ENCODE assay signal across 10 cellular contexts in genomic region chr1:184622136-184622823, GRCh38.
DNase-seq lines count a peak whose midpoint lies in the region; ATAC-seq and TF ChIP-seq lines count a peak whose summit lies in the region.
"Had no signal": no experiment of that assay in that cellular context is flagged by ENCODE, and none has a peak within 500 bp of the region (broad histone marks: within the 10 kb centered on the region; RNA-seq: fewer than 3 reads in every experiment).

No MANE protein-coding gene starts in this region.

- H3K36me3 Mint-ChIP-seq in activated T-helper 1 cell treated with anti-CD3 and anti-CD28 coated beads, Interleukin-12 subunit alpha, Interleukin-12 subunit beta, Interleukin-2, Interleukin-4 antibody, amounts not matched to agents 30 ng/mL and 10 ng/mL and 1 ng/mL, durations not matched to agents 14 hours and 24 hours and 36 hours (ENCODE audit: low read depth), result no peaks in the 10 kb centered on the region

- H3K27me3 Mint-ChIP-seq in activated T-helper 1 cell treated with anti-CD3 and anti-CD28 coated beads, Interleukin-12 subunit alpha, Interleukin-12 subunit beta, Interleukin-2, Interleukin-4 antibody, amounts not matched to agents 30 ng/mL and 10 ng/mL and 1 ng/mL, durations not matched to agents 14 hours and 24 hours and 36 hours (ENCODE audit: insufficient read depth), result no peaks in the 10 kb centered on the region

- H3K27ac ChIP-seq in lung (ENCODE audit: low read depth in 1 of 2, low read length in 1 of 2) (peak overlapping the region; percentile 41 to 80), aorta (ENCODE audit: low read depth in 1 of 2, low read length in 2 of 2) (peak overlapping the region in 1 of 2 donors; percentile 13)
- H3K27ac ChIP-seq: BLaER1 had no signal

- H3K4me1 ChIP-seq in lung (ENCODE audit: control insufficient read depth in 2 of 2, insufficient read depth in 2 of 2, low read length in 2 of 2) (peaks cover 4 to 20% of the 10 kb centered on the region in 2 donors), aorta (ENCODE audit: control insufficient read depth in 1 of 2, insufficient read depth in 2 of 2, low read length in 2 of 2) (peaks cover 0 to 3% of the 10 kb centered on the region in 2 donors)
- H3K4me1 ChIP-seq: BLaER1 had no signal

- intact Hi-C loops in aorta (cut with DNase I), result loop anchor here in 1 of 2 donors (5.0 kb wide), 1 partner anchor 40 kb away; no protein-coding TSS in a partner anchor
- intact Hi-C loops in activated T-helper 1 cell treated with anti-CD3 and anti-CD28 coated beads, Interleukin-12 subunit alpha, Interleukin-12 subunit beta, Interleukin-2, Interleukin-4 antibody, amounts not matched to agents 30 ng/mL and 10 ng/mL and 1 ng/mL, durations not matched to agents 14 hours and 24 hours and 36 hours (cut with micrococcal nuclease), result no loop called here

- no peaks in the 10 kb centered on the region for H3K4me1 Mint-ChIP-seq in activated T-helper 1 cell treated with anti-CD3 and anti-CD28 coated beads, Interleukin-12 subunit alpha, Interleukin-12 subunit beta, Interleukin-2, Interleukin-4 antibody, amounts not matched to agents 30 ng/mL and 10 ng/mL and 1 ng/mL, durations not matched to agents 14 hours and 24 hours and 36 hours (ENCODE audit: low read depth)

- H3K4me3 ChIP-seq in cardiac fibroblast (replicated peaks in 1 of 2; ENCODE audit: low read depth in 2 of 2, low read length in 2 of 2), result no peak overlapping the region
- H3K4me3 ChIP-seq in lung, result no peak overlapping the region
- no peak overlapping the region for H3K4me3 ChIP-seq in aorta (ENCODE audit: low read length in 2 of 2)
- H3K4me3 ChIP-seq: BLaER1 had no signal

- 54 to 79% methylated on average over 9 of the region's 9 CpGs for WGBS in lung, 2 donors
- WGBS in aorta, 2 donors, result 6 to 7% methylated on average over 9 of the region's 9 CpGs

- DNase-seq in SIG-M5 treated with dmso at 0.1 percent for 504 hours (lab: John Stamatoyannopoulos, UW; ENCODE audit: unreplicated experiment) (peak; percentile 10), SIG-M5 (lab: John Stamatoyannopoulos, UW) (no peak), cardiac fibroblast (ENCODE audit: low read depth in 2 of 2) (peak; percentile 89 to 96), lung (ENCODE audit: low spot score) (peak; percentile 48), aorta (peak; percentile 61 to 84), activated gamma-delta T cell treated with Interleukin-2 at 50 U/mL for 16 hours (no peak), NCI-H526 (lab: John Stamatoyannopoulos, UW) (no peak)
- no peak for DNase-seq in activated T-helper 1 cell treated with anti-CD3 and anti-CD28 coated beads, Interleukin-12 subunit alpha, Interleukin-12 subunit beta, Interleukin-2, Interleukin-4 antibody, amounts not matched to agents 30 ng/mL and 10 ng/mL and 1 ng/mL, durations not matched to agents 14 hours and 24 hours and 36 hours (ENCODE audit: low spot score)
- DNase-seq: activated naive CD4-positive, alpha-beta T cell treated with anti-CD3 and anti-CD28 coated beads for 36 hours had no signal

- ATAC-seq in lung (ENCODE audit: insufficient read depth, low FRiP score) (peak; percentile 36), aorta (ENCODE audit: low FRiP score) (peak; percentile 86)

- H3K4me3 Mint-ChIP-seq in activated T-helper 1 cell treated with anti-CD3 and anti-CD28 coated beads, Interleukin-12 subunit alpha, Interleukin-12 subunit beta, Interleukin-2, Interleukin-4 antibody, amounts not matched to agents 30 ng/mL and 10 ng/mL and 1 ng/mL, durations not matched to agents 14 hours and 24 hours and 36 hours, result no peak overlapping the region
- H3K4me3 Mint-ChIP-seq: activated naive CD4-positive, alpha-beta T cell treated with anti-CD3 and anti-CD28 coated beads for 36 hours had no signal

- no peaks in the 10 kb centered on the region for H3K27me3 ChIP-seq in lung (ENCODE audit: control insufficient read depth, insufficient read depth)
- no peaks in the 10 kb centered on the region for H3K27me3 ChIP-seq in aorta (ENCODE audit: control insufficient read depth in 1 of 2, insufficient read depth in 2 of 2, low read length in 1 of 2)
- H3K27me3 ChIP-seq: BLaER1 had no signal

- TF ChIP-seq CTCF in cardiac fibroblast (IDR thresholded peaks at IDR 0.05; ENCODE audit: low read depth, low read length) (no peak), lung (IDR thresholded peaks at IDR 0.05; ENCODE audit: control extremely low read depth, extremely low read depth) (no peak)

- H3K9me3 Mint-ChIP-seq in activated T-helper 1 cell treated with anti-CD3 and anti-CD28 coated beads, Interleukin-12 subunit alpha, Interleukin-12 subunit beta, Interleukin-2, Interleukin-4 antibody, amounts not matched to agents 30 ng/mL and 10 ng/mL and 1 ng/mL, durations not matched to agents 14 hours and 24 hours and 36 hours, result no peaks in the 10 kb centered on the region
- H3K9me3 Mint-ChIP-seq: activated naive CD4-positive, alpha-beta T cell treated with anti-CD3 and anti-CD28 coated beads for 36 hours had no signal

- no peaks in the 10 kb centered on the region for H3K9me3 ChIP-seq in lung (ENCODE audit: control insufficient read depth in 2 of 2, insufficient read depth in 1 of 2, low read length in 1 of 2)
- H3K9me3 ChIP-seq in aorta (ENCODE audit: control insufficient read depth, low read length), result no peaks in the 10 kb centered on the region
- H3K9me3 ChIP-seq: BLaER1 had no signal

- H3K36me3 ChIP-seq in lung (ENCODE audit: control insufficient read depth in 2 of 2, insufficient read depth in 2 of 2, low read length in 2 of 2), result peaks cover 0 to 3% of the 10 kb centered on the region in 2 donors
- H3K36me3 ChIP-seq in aorta (ENCODE audit: control insufficient read depth in 1 of 2, insufficient read depth in 2 of 2, low read length in 1 of 2), result no peaks in the 10 kb centered on the region
- H3K36me3 ChIP-seq: BLaER1 had no signal

- no peak overlapping the region for H3K27ac Mint-ChIP-seq in activated T-helper 1 cell treated with anti-CD3 and anti-CD28 coated beads, Interleukin-12 subunit alpha, Interleukin-12 subunit beta, Interleukin-2, Interleukin-4 antibody, amounts not matched to agents 30 ng/mL and 10 ng/mL and 1 ng/mL, durations not matched to agents 14 hours and 24 hours and 36 hours
- H3K27ac Mint-ChIP-seq: activated naive CD4-positive, alpha-beta T cell treated with anti-CD3 and anti-CD28 coated beads for 36 hours had no signal

Comparison
In these comparisons a context has a peak if more than half of its experiments do, and no peak if none do; other contexts are left out.
1. DNase-seq: peak in SIG-M5 treated with dmso at 0.1 percent for 504 hours (single experiment), cardiac fibroblast (2 of 2), lung (single experiment) and aorta (2 of 2); none in SIG-M5 (single experiment), activated gamma-delta T cell treated with Interleukin-2 at 50 U/mL for 16 hours (single experiment), activated T-helper 1 cell treated with anti-CD3 and anti-CD28 coated beads, Interleukin-12 subunit alpha, Interleukin-12 subunit beta, Interleukin-2, Interleukin-4 antibody, amounts not matched to agents 30 ng/mL and 10 ng/mL and 1 ng/mL, durations not matched to agents 14 hours and 24 hours and 36 hours (single experiment) and NCI-H526 (0 of 2).